Comparison of ENCODE assay signal across 13 cellular contexts in the genomic region with DNA sequence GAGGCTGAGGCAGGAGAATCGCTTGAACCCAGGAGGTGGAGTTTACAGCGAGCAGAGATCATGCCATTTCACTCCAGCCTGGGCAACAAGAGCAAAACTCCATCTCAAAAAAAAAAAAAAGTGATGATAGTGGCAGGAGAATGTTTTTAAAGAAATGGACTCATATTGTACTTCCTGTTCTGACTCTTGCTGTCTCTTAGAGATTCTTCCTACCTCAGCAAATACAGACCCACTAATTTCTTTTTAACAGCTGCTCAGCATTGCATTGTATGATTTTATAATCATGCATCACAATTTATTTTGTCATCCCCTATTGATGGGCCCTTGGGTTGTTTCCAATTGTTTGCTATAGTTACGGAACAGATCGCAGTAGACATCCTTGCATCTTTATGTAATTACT.
"Had no signal": no experiment of that assay in that cellular context is flagged by ENCODE, and none has a peak within 500 bp of the region (broad histone marks: within the 10 kb centered on the region; RNA-seq: fewer than 3 reads in every experiment).

No MANE protein-coding gene starts in this region.

- H3K27ac ChIP-seq: foreskin keratinocyte, tibial nerve had no signal

- H3K27ac Mint-ChIP-seq: activated naive CD8-positive, alpha-beta T cell; brain had no signal

- H3K4me3 Mint-ChIP-seq: activated naive CD8-positive, alpha-beta T cell; activated T-cell treated with anti-CD3 and anti-CD28 coated beads, Interleukin-2, amount 50 U/mL, for 4 hours; brain had no signal

- H3K4me3 ChIP-seq: heart left ventricle, skin epidermis, tibial nerve had no signal

- H3K27me3 ChIP-seq: foreskin keratinocyte, heart left ventricle, tibial nerve had no signal

- H3K36me3 ChIP-seq: heart left ventricle had no signal

- ATAC-seq: activated T-cell treated with anti-CD3 and anti-CD28 coated beads, Interleukin-2, amount 50 U/mL, for 4 hours; esophagus mucosa; foreskin keratinocyte; heart left ventricle had no signal

- DNase-seq: activated CD4-positive, CD25-positive, alpha-beta regulatory T cell treated with anti-CD3 and anti-CD28 coated beads, Interleukin-2, amount 50 U/mL, for 72 hours; activated T-cell treated with anti-CD3 and anti-CD28 coated beads, Interleukin-2, amount 50 U/mL, for 4 hours; amygdala; cerebellar nuclear complex; foreskin keratinocyte; heart left ventricle; naive B cell; Right ventricle myocardium superior had no signal

- H3K4me1 ChIP-seq: foreskin keratinocyte had no signal

- H3K27me3 Mint-ChIP-seq: activated naive CD8-positive, alpha-beta T cell; naive B cell had no signal
